11 cellular contexts compared by ENCODE assay signal in genomic region chr10:78465456-78465855, GRCh38.
"Had no signal": no experiment of that assay in that cellular context is flagged by ENCODE, and none has a peak within 500 bp of the region (broad histone marks: within the 10 kb centered on the region; RNA-seq: fewer than 3 reads in every experiment).

No MANE protein-coding gene starts in this region.

- H3K4me3 Mint-ChIP-seq: natural killer cell treated with Interleukin-12 subunit alpha and Interleukin-12 subunit beta and Interleukin-15 and Interleukin-18, amount 100 ng/mL, for 72 hours; stimulated activated effector memory CD8-positive, alpha-beta T cell treated with anti-CD3 and anti-CD28 coated beads, Interleukin-12 subunit alpha, Interleukin-12 subunit beta, amount 100 ng/mL, for 72 hours had no signal

- H3K27ac ChIP-seq: esophagus squamous epithelium, parathyroid adenoma, skin epidermis, tibial artery had no signal

- H2AFZ ChIP-seq: parathyroid adenoma had no signal

- H3K4me1 ChIP-seq: esophagus squamous epithelium, parathyroid adenoma, tibial artery had no signal

- H3K79me2 ChIP-seq: parathyroid adenoma had no signal

- H3K4me1 Mint-ChIP-seq: stimulated activated effector memory CD8-positive, alpha-beta T cell treated with anti-CD3 and anti-CD28 coated beads, Interleukin-12 subunit alpha, Interleukin-12 subunit beta, amount 100 ng/mL, for 72 hours had no signal

- H3K36me3 Mint-ChIP-seq: natural killer cell treated with Interleukin-12 subunit alpha and Interleukin-12 subunit beta and Interleukin-15 and Interleukin-18, amount 100 ng/mL, for 72 hours; stimulated activated effector memory CD8-positive, alpha-beta T cell treated with anti-CD3 and anti-CD28 coated beads, Interleukin-12 subunit alpha, Interleukin-12 subunit beta, amount 100 ng/mL, for 72 hours had no signal

- DNase-seq: activated CD4-positive, alpha-beta T cell treated with anti-CD3 and anti-CD28 coated beads for 1 hour; activated CD4-positive, alpha-beta T cell treated with anti-CD3 and anti-CD28 coated beads, Interleukin-2, amount 50 U/mL, for 48 hours; activated T-cell treated with anti-CD3 and anti-CD28 coated beads, Interleukin-2, amount 50 U/mL, for 48 hours; esophagus squamous epithelium; foreskin fibroblast; mammary epithelial cell had no signal

- H3K4me3 ChIP-seq: esophagus squamous epithelium, skin epidermis, tibial artery had no signal

- H3K27me3 ChIP-seq: esophagus squamous epithelium had no signal

- H3K27ac Mint-ChIP-seq: natural killer cell treated with Interleukin-12 subunit alpha and Interleukin-12 subunit beta and Interleukin-15 and Interleukin-18, amount 100 ng/mL, for 72 hours; stimulated activated effector memory CD8-positive, alpha-beta T cell treated with anti-CD3 and anti-CD28 coated beads, Interleukin-12 subunit alpha, Interleukin-12 subunit beta, amount 100 ng/mL, for 72 hours had no signal

- ATAC-seq: natural killer cell treated with Interleukin-12 subunit alpha and Interleukin-12 subunit beta and Interleukin-15 and Interleukin-18, amount 100 ng/mL, for 72 hours had no signal

- H3K9me3 Mint-ChIP-seq: natural killer cell treated with Interleukin-12 subunit alpha and Interleukin-12 subunit beta and Interleukin-15 and Interleukin-18, amount 100 ng/mL, for 72 hours; stimulated activated effector memory CD8-positive, alpha-beta T cell treated with anti-CD3 and anti-CD28 coated beads, Interleukin-12 subunit alpha, Interleukin-12 subunit beta, amount 100 ng/mL, for 72 hours had no signal

- H3K27me3 Mint-ChIP-seq: natural killer cell treated with Interleukin-12 subunit alpha and Interleukin-12 subunit beta and Interleukin-15 and Interleukin-18, amount 100 ng/mL, for 72 hours had no signal

- H3K36me3 ChIP-seq: esophagus squamous epithelium, tibial artery had no signal
